26 cellular contexts compared by ENCODE assay signal in the genomic region with DNA sequence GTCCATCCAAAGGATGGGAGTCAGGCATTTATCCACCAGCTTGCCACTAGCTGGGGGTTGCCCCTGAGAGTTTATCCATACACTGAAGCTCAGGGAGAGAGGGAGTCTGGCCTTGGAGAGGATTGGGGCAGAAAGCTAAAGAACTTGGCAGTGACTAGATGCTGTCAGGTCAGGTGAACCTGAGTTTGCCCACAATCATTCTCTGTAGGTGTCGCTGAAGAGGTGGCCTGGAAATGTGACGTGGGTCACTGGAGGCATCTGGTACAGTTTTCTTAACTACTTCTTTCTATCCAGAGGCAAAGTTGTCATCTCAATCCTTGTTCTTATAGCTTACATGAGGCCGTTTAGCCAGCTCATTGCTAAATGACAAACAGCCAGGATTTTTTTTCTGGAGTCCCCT.
"Had no signal": no experiment of that assay in that cellular context is flagged by ENCODE, and none has a peak within 500 bp of the region (broad histone marks: within the 10 kb centered on the region; RNA-seq: fewer than 3 reads in every experiment).

No MANE protein-coding gene starts in this region.

- DNase-seq: activated CD4-positive, alpha-beta memory T cell treated with anti-CD3 and anti-CD28 coated beads, Interleukin-2, amount 10 ng/mL, durations not matched to agents 7 days and 5 days; activated CD4-positive, alpha-beta T cell treated with anti-CD3 and anti-CD28 coated beads for 1 hour; activated CD4-positive, alpha-beta T cell treated with anti-CD3 and anti-CD28 coated beads, Interleukin-2, amount 10 ng/mL, durations not matched to agents 7 days and 5 days; activated CD8-positive, alpha-beta memory T cell treated with anti-CD3 and anti-CD28 coated beads, Interleukin-2, amount 50 U/mL, for 48 hours; activated gamma-delta T cell treated with Interleukin-2 at 50 U/mL for 16 hours; activated naive CD8-positive, alpha-beta T cell treated with anti-CD3 and anti-CD28 coated beads, Interleukin-2, amount 50 U/mL, for 24 hours; activated T-cell treated with anti-CD3 and anti-CD28 coated beads, Interleukin-2, amount 50 U/mL, for 24 hours; amygdala; central memory CD4-positive, alpha-beta T cell; foreskin keratinocyte; heart right ventricle; midbrain; naive thymus-derived CD4-positive, alpha-beta T cell; ovary; psoas muscle; stimulated activated CD4-positive, alpha-beta T cell treated with anti-CD3 and anti-CD28 coated beads, Interleukin-2, amount 100 ng/mL, for 48 hours; stimulated activated naive CD4-positive, alpha-beta T cell treated with Interleukin-2 at 50 U/mL for 16 hours; T-helper 17 cell; T1000; transverse colon had no signal

- H3K27ac Mint-ChIP-seq: activated CD4-positive, alpha-beta memory T cell treated with anti-CD3 and anti-CD28 coated beads, Interleukin-2, amount 10 ng/mL, durations not matched to agents 7 days and 5 days; activated CD4-positive, alpha-beta T cell treated with anti-CD3 and anti-CD28 coated beads, Interleukin-2, amount 10 ng/mL, durations not matched to agents 7 days and 5 days; activated naive CD4-positive, alpha-beta T cell treated with anti-CD3 and anti-CD28 coated beads, Interleukin-2, amount 50 U/mL, for 24 hours; activated naive CD8-positive, alpha-beta T cell treated with anti-CD3 and anti-CD28 coated beads, Interleukin-2, amount 50 U/mL, for 24 hours; activated T-cell treated with anti-CD3 and anti-CD28 coated beads, Interleukin-2, amount 50 U/mL, for 24 hours; activated T-helper 17 cell treated with anti-CD3 and anti-CD28 coated beads, Interleukin-2, amount 50 U/mL, for 72 hours; dendritic cell treated with granulocyte-macrophage colony-stimulating factor and Interleukin-4, amounts not matched to agents 40 ng/mL and 50 ng/mL, for 4 days; naive thymus-derived CD4-positive, alpha-beta T cell; T-helper 17 cell; WTC11 had no signal

- H3K4me1 Mint-ChIP-seq: activated CD4-positive, alpha-beta memory T cell treated with anti-CD3 and anti-CD28 coated beads, Interleukin-2, amount 10 ng/mL, durations not matched to agents 7 days and 5 days; activated CD4-positive, alpha-beta T cell treated with anti-CD3 and anti-CD28 coated beads, Interleukin-2, amount 10 ng/mL, durations not matched to agents 7 days and 5 days; activated naive CD4-positive, alpha-beta T cell treated with anti-CD3 and anti-CD28 coated beads, Interleukin-2, amount 50 U/mL, for 24 hours; activated naive CD8-positive, alpha-beta T cell treated with anti-CD3 and anti-CD28 coated beads, Interleukin-2, amount 50 U/mL, for 24 hours; activated T-helper 17 cell treated with anti-CD3 and anti-CD28 coated beads, Interleukin-2, amount 50 U/mL, for 72 hours; naive thymus-derived CD4-positive, alpha-beta T cell; T-helper 17 cell; WTC11 had no signal

- ATAC-seq: activated naive CD8-positive, alpha-beta T cell treated with anti-CD3 and anti-CD28 coated beads, Interleukin-2, amount 50 U/mL, for 24 hours; activated T-helper 17 cell treated with anti-CD3 and anti-CD28 coated beads, Interleukin-2, amount 50 U/mL, for 72 hours; foreskin keratinocyte; heart right ventricle; naive thymus-derived CD4-positive, alpha-beta T cell; psoas muscle; T-helper 17 cell; WTC11 had no signal

- H3K4me3 Mint-ChIP-seq: activated CD4-positive, alpha-beta memory T cell treated with anti-CD3 and anti-CD28 coated beads, Interleukin-2, amount 10 ng/mL, durations not matched to agents 7 days and 5 days; activated CD4-positive, alpha-beta T cell treated with anti-CD3 and anti-CD28 coated beads, Interleukin-2, amount 10 ng/mL, durations not matched to agents 7 days and 5 days; activated naive CD4-positive, alpha-beta T cell treated with anti-CD3 and anti-CD28 coated beads, Interleukin-2, amount 50 U/mL, for 24 hours; activated naive CD8-positive, alpha-beta T cell treated with anti-CD3 and anti-CD28 coated beads, Interleukin-2, amount 50 U/mL, for 24 hours; activated T-cell treated with anti-CD3 and anti-CD28 coated beads, Interleukin-2, amount 50 U/mL, for 24 hours; activated T-helper 17 cell treated with anti-CD3 and anti-CD28 coated beads, Interleukin-2, amount 50 U/mL, for 72 hours; dendritic cell treated with granulocyte-macrophage colony-stimulating factor and Interleukin-4, amounts not matched to agents 40 ng/mL and 50 ng/mL, for 4 days; naive thymus-derived CD4-positive, alpha-beta T cell; T-helper 17 cell; WTC11 had no signal

- H3K9me3 Mint-ChIP-seq: activated CD4-positive, alpha-beta memory T cell treated with anti-CD3 and anti-CD28 coated beads, Interleukin-2, amount 10 ng/mL, durations not matched to agents 7 days and 5 days; activated CD4-positive, alpha-beta T cell treated with anti-CD3 and anti-CD28 coated beads, Interleukin-2, amount 10 ng/mL, durations not matched to agents 7 days and 5 days; activated naive CD4-positive, alpha-beta T cell treated with anti-CD3 and anti-CD28 coated beads, Interleukin-2, amount 50 U/mL, for 24 hours; activated T-cell treated with anti-CD3 and anti-CD28 coated beads, Interleukin-2, amount 50 U/mL, for 24 hours; activated T-helper 17 cell treated with anti-CD3 and anti-CD28 coated beads, Interleukin-2, amount 50 U/mL, for 72 hours had no signal

- H3K4me1 ChIP-seq: breast epithelium, esophagus muscularis mucosa, psoas muscle, transverse colon had no signal

- H3K27me3 Mint-ChIP-seq: activated CD4-positive, alpha-beta memory T cell treated with anti-CD3 and anti-CD28 coated beads, Interleukin-2, amount 10 ng/mL, durations not matched to agents 7 days and 5 days; activated naive CD4-positive, alpha-beta T cell treated with anti-CD3 and anti-CD28 coated beads, Interleukin-2, amount 50 U/mL, for 24 hours; activated naive CD8-positive, alpha-beta T cell treated with anti-CD3 and anti-CD28 coated beads, Interleukin-2, amount 50 U/mL, for 24 hours; activated T-cell treated with anti-CD3 and anti-CD28 coated beads, Interleukin-2, amount 50 U/mL, for 24 hours; activated T-helper 17 cell treated with anti-CD3 and anti-CD28 coated beads, Interleukin-2, amount 50 U/mL, for 72 hours; dendritic cell treated with granulocyte-macrophage colony-stimulating factor and Interleukin-4, amounts not matched to agents 40 ng/mL and 50 ng/mL, for 4 days; naive thymus-derived CD4-positive, alpha-beta T cell; T-helper 17 cell had no signal

- H3K27me3 ChIP-seq: breast epithelium, esophagus muscularis mucosa, foreskin keratinocyte, heart right ventricle, ovary, transverse colon had no signal

- H3K27ac ChIP-seq: breast epithelium, esophagus muscularis mucosa, foreskin keratinocyte, heart right ventricle, ovary, psoas muscle, transverse colon had no signal

- H3K9me3 ChIP-seq: breast epithelium, esophagus muscularis mucosa, heart right ventricle, ovary, psoas muscle, transverse colon had no signal

- H3K4me3 ChIP-seq: breast epithelium, esophagus muscularis mucosa, heart right ventricle, ovary, psoas muscle, transverse colon had no signal

- H3K36me3 ChIP-seq: breast epithelium, esophagus muscularis mucosa, heart right ventricle, ovary, transverse colon had no signal

- H3K36me3 Mint-ChIP-seq: activated naive CD4-positive, alpha-beta T cell treated with anti-CD3 and anti-CD28 coated beads, Interleukin-2, amount 50 U/mL, for 24 hours; naive thymus-derived CD4-positive, alpha-beta T cell had no signal
